ENCODE assay signal across 34 cellular contexts in the genomic region with DNA sequence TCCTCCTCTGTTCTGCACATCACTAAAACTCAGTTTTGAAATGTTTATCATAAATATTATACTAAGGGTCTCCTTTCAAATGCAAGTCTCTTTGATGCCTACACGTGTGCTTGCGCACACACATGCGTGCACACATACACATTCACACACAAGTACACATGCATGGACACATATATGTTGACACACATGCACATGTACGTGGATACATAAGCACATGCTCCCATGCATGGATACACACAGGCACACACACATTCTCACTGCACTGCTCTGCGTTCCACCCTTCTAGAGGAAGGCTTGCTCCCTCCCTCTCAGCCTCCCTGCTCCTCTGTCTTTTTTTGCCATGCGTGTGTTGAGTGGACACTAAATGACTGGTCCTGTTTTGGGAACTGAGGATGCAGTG.
"Had no signal": no experiment of that assay in that cellular context is flagged by ENCODE, and none has a peak within 500 bp of the region (broad histone marks: within the 10 kb centered on the region; RNA-seq: fewer than 3 reads in every experiment).

No MANE protein-coding gene starts in this region.

- H3K27ac ChIP-seq: adrenal gland, body of pancreas, cardiac muscle cell, colonic mucosa, epithelial cell of prostate, esophagus squamous epithelium, gastroesophageal sphincter had no signal

- DNase-seq: activated CD4-positive, alpha-beta memory T cell treated with anti-CD3 and anti-CD28 coated beads for 36 hours; activated CD4-positive, alpha-beta T cell treated with anti-CD3 and anti-CD28 coated beads for 36 hours; activated CD4-positive, alpha-beta T cell treated with anti-CD3 and anti-CD28 coated beads, Interleukin-2, amount 10 ng/mL, durations not matched to agents 24 days and 14 days; activated CD4-positive, CD25-positive, alpha-beta regulatory T cell; activated CD4-positive, CD25-positive, alpha-beta regulatory T cell treated with anti-CD3 and anti-CD28 coated beads, Interleukin-2, amount 50 U/mL, for 72 hours; activated CD8-positive, alpha-beta memory T cell treated with anti-CD3 and anti-CD28 coated beads, Interleukin-2, amount 10 ng/mL, durations not matched to agents 7 days and 5 days; activated CD8-positive, alpha-beta memory T cell treated with anti-CD3 and anti-CD28 coated beads, Interleukin-2, amount 50 U/mL, for 4 hours; activated CD8-positive, alpha-beta T cell treated with anti-CD3 and anti-CD28 coated beads, Interleukin-2, amount 10 ng/mL, durations not matched to agents 7 days and 5 days; activated effector memory CD4-positive, alpha-beta T cell treated with anti-CD3 and anti-CD28 coated beads, Interleukin-2, amount 50 U/mL, for 16 hours; activated naive CD4-positive, alpha-beta T cell treated with anti-CD3 and anti-CD28 coated beads for 36 hours; activated naive CD8-positive, alpha-beta T cell treated with anti-CD3 and anti-CD28 coated beads for 36 hours; activated naive CD8-positive, alpha-beta T cell treated with anti-CD3 and anti-CD28 coated beads, Interleukin-2, amount 50 U/mL, for 24 hours; activated T-cell treated with anti-CD3 and anti-CD28 coated beads, Interleukin-2, amount 50 U/mL, for 1 hour; activated T-cell treated with anti-CD3 and anti-CD28 coated beads, Interleukin-2, amount 50 U/mL, for 48 hours; adrenal gland; amygdala; aorta; body of pancreas; central memory CD4-positive, alpha-beta T cell; cerebellar nuclear complex; colonic mucosa; effector CD8-positive, alpha-beta T cell; esophagus squamous epithelium; foreskin melanocyte; T-helper 1 cell; T-helper 17 cell; T1000 had no signal

- H3K4me3 ChIP-seq: adrenal gland, body of pancreas, cardiac muscle cell, colonic mucosa, esophagus squamous epithelium, gastroesophageal sphincter had no signal

- H3K9me3 ChIP-seq: adrenal gland, body of pancreas, colonic mucosa, esophagus squamous epithelium, gastroesophageal sphincter had no signal

- H3K9me3 Mint-ChIP-seq: activated naive CD4-positive, alpha-beta T cell treated with anti-CD3 and anti-CD28 coated beads, Interleukin-2, amount 50 U/mL, for 24 hours; activated naive CD8-positive, alpha-beta T cell treated with anti-CD3 and anti-CD28 coated beads for 36 hours had no signal

- H3K27me3 ChIP-seq: adrenal gland, body of pancreas, cardiac muscle cell, colonic mucosa, esophagus squamous epithelium, gastroesophageal sphincter had no signal

- H3K4me1 Mint-ChIP-seq: activated CD4-positive, alpha-beta T cell treated with anti-CD3 and anti-CD28 coated beads for 36 hours; activated CD4-positive, alpha-beta T cell treated with anti-CD3 and anti-CD28 coated beads, Interleukin-2, amount 10 ng/mL, durations not matched to agents 24 days and 14 days; activated CD8-positive, alpha-beta memory T cell treated with anti-CD3 and anti-CD28 coated beads, Interleukin-2, amount 10 ng/mL, durations not matched to agents 7 days and 5 days; activated naive CD4-positive, alpha-beta T cell treated with anti-CD3 and anti-CD28 coated beads, Interleukin-2, amount 50 U/mL, for 24 hours; activated naive CD8-positive, alpha-beta T cell treated with anti-CD3 and anti-CD28 coated beads for 36 hours; activated naive CD8-positive, alpha-beta T cell treated with anti-CD3 and anti-CD28 coated beads, Interleukin-2, amount 50 U/mL, for 24 hours; T-helper 17 cell had no signal

- ATAC-seq: activated CD4-positive, alpha-beta T cell treated with anti-CD3 and anti-CD28 coated beads for 36 hours; activated CD8-positive, alpha-beta memory T cell treated with anti-CD3 and anti-CD28 coated beads, Interleukin-2, amount 10 ng/mL, durations not matched to agents 7 days and 5 days; activated CD8-positive, alpha-beta T cell treated with anti-CD3 and anti-CD28 coated beads, Interleukin-2, amount 10 ng/mL, durations not matched to agents 7 days and 5 days; activated naive CD8-positive, alpha-beta T cell treated with anti-CD3 and anti-CD28 coated beads, Interleukin-2, amount 50 U/mL, for 24 hours; body of pancreas; gastroesophageal sphincter; T-helper 17 cell had no signal

- H3K36me3 Mint-ChIP-seq: activated CD4-positive, alpha-beta memory T cell treated with anti-CD3 and anti-CD28 coated beads for 36 hours; activated CD8-positive, alpha-beta memory T cell treated with anti-CD3 and anti-CD28 coated beads, Interleukin-2, amount 10 ng/mL, durations not matched to agents 7 days and 5 days; activated naive CD4-positive, alpha-beta T cell treated with anti-CD3 and anti-CD28 coated beads, Interleukin-2, amount 50 U/mL, for 24 hours; activated naive CD8-positive, alpha-beta T cell treated with anti-CD3 and anti-CD28 coated beads for 36 hours had no signal

- H3K4me1 ChIP-seq: adrenal gland, body of pancreas, colonic mucosa, esophagus squamous epithelium, gastroesophageal sphincter had no signal

- H3K27ac Mint-ChIP-seq: activated CD4-positive, alpha-beta memory T cell treated with anti-CD3 and anti-CD28 coated beads for 36 hours; activated CD4-positive, alpha-beta T cell treated with anti-CD3 and anti-CD28 coated beads for 36 hours; activated CD4-positive, alpha-beta T cell treated with anti-CD3 and anti-CD28 coated beads, Interleukin-2, amount 10 ng/mL, durations not matched to agents 24 days and 14 days; activated CD8-positive, alpha-beta memory T cell treated with anti-CD3 and anti-CD28 coated beads, Interleukin-2, amount 10 ng/mL, durations not matched to agents 7 days and 5 days; activated CD8-positive, alpha-beta T cell treated with anti-CD3 and anti-CD28 coated beads, Interleukin-2, amount 10 ng/mL, durations not matched to agents 7 days and 5 days; activated naive CD4-positive, alpha-beta T cell treated with anti-CD3 and anti-CD28 coated beads for 36 hours; activated naive CD4-positive, alpha-beta T cell treated with anti-CD3 and anti-CD28 coated beads, Interleukin-2, amount 50 U/mL, for 24 hours; activated naive CD8-positive, alpha-beta T cell treated with anti-CD3 and anti-CD28 coated beads for 36 hours; activated naive CD8-positive, alpha-beta T cell treated with anti-CD3 and anti-CD28 coated beads, Interleukin-2, amount 50 U/mL, for 24 hours; activated T-helper 1 cell treated with anti-CD3 and anti-CD28 coated beads, Interleukin-12 subunit alpha, Interleukin-12 subunit beta, Interleukin-2, Interleukin-4 antibody, amounts not matched to agents 30 ng/mL and 10 ng/mL and 1 ng/mL, durations not matched to agents 14 hours and 24 hours and 36 hours; activated T-helper 2 cell treated with anti-CD3 and anti-CD28 coated beads, Interferon-gamma antibody, Interleukin-2, Interleukin-4, amounts not matched to agents 10 μg/mL and 5 μg/mL and 100 μg/mL, durations not matched to agents 14 hours and 24 hours and 36 hours; T-helper 17 cell; T-helper 2 cell treated with Interferon-gamma antibody and Interleukin-4, amounts not matched to agents 5 μg/mL and 100 μg/mL, for 36 hours had no signal

- H3K27me3 Mint-ChIP-seq: activated CD4-positive, alpha-beta memory T cell treated with anti-CD3 and anti-CD28 coated beads for 36 hours; activated CD4-positive, alpha-beta T cell treated with anti-CD3 and anti-CD28 coated beads for 36 hours; activated CD4-positive, alpha-beta T cell treated with anti-CD3 and anti-CD28 coated beads, Interleukin-2, amount 10 ng/mL, durations not matched to agents 24 days and 14 days; activated CD8-positive, alpha-beta memory T cell treated with anti-CD3 and anti-CD28 coated beads, Interleukin-2, amount 10 ng/mL, durations not matched to agents 7 days and 5 days; activated naive CD8-positive, alpha-beta T cell treated with anti-CD3 and anti-CD28 coated beads, Interleukin-2, amount 50 U/mL, for 24 hours; T-helper 17 cell had no signal

- H3K4me3 Mint-ChIP-seq: activated CD4-positive, alpha-beta memory T cell treated with anti-CD3 and anti-CD28 coated beads for 36 hours; activated CD4-positive, alpha-beta T cell treated with anti-CD3 and anti-CD28 coated beads for 36 hours; activated CD4-positive, alpha-beta T cell treated with anti-CD3 and anti-CD28 coated beads, Interleukin-2, amount 10 ng/mL, durations not matched to agents 24 days and 14 days; activated CD8-positive, alpha-beta memory T cell treated with anti-CD3 and anti-CD28 coated beads, Interleukin-2, amount 10 ng/mL, durations not matched to agents 7 days and 5 days; activated CD8-positive, alpha-beta T cell treated with anti-CD3 and anti-CD28 coated beads, Interleukin-2, amount 10 ng/mL, durations not matched to agents 7 days and 5 days; activated naive CD4-positive, alpha-beta T cell treated with anti-CD3 and anti-CD28 coated beads for 36 hours; activated naive CD4-positive, alpha-beta T cell treated with anti-CD3 and anti-CD28 coated beads, Interleukin-2, amount 50 U/mL, for 24 hours; activated naive CD8-positive, alpha-beta T cell treated with anti-CD3 and anti-CD28 coated beads for 36 hours; activated naive CD8-positive, alpha-beta T cell treated with anti-CD3 and anti-CD28 coated beads, Interleukin-2, amount 50 U/mL, for 24 hours; activated T-helper 1 cell treated with anti-CD3 and anti-CD28 coated beads, Interleukin-12 subunit alpha, Interleukin-12 subunit beta, Interleukin-2, Interleukin-4 antibody, amounts not matched to agents 30 ng/mL and 10 ng/mL and 1 ng/mL, durations not matched to agents 14 hours and 24 hours and 36 hours; T-helper 17 cell; T-helper 2 cell treated with Interferon-gamma antibody and Interleukin-4, amounts not matched to agents 5 μg/mL and 100 μg/mL, for 36 hours had no signal

- H3K36me3 ChIP-seq: adrenal gland, cardiac muscle cell, colonic mucosa, esophagus squamous epithelium, gastroesophageal sphincter had no signal
